In genomic region chr20:5504061-5504739, GRCh38 we compare ENCODE assay signal across 8 cellular contexts.
DNase-seq lines count a peak whose midpoint lies in the region; ATAC-seq and TF ChIP-seq lines count a peak whose summit lies in the region.

No MANE protein-coding gene starts in this region.

- H3K4me3 Mint-ChIP-seq in activated naive CD4-positive, alpha-beta T cell treated with anti-CD3 and anti-CD28 coated beads for 36 hours: peak overlapping the region; percentile 24
- H3K4me3 Mint-ChIP-seq in naive B cell (peak overlapping the region in 6 of 8 donors; percentile 45 to 85 (median 76)), Caco-2 (ENCODE audit: unreplicated experiment) (no peak overlapping the region)

- H3K9me3 Mint-ChIP-seq in activated naive CD4-positive, alpha-beta T cell treated with anti-CD3 and anti-CD28 coated beads for 36 hours: no peaks in the 10 kb centered on the region
- H3K9me3 Mint-ChIP-seq in naive B cell: no peaks in the 10 kb centered on the region
- no peaks in the 10 kb centered on the region for H3K9me3 Mint-ChIP-seq in Caco-2 (ENCODE audit: unreplicated experiment)

- no peaks in the 10 kb centered on the region for H3K27me3 ChIP-seq in Caco-2 (replicated peaks; ENCODE audit: control insufficient read depth, insufficient read depth, low read length)

- no peaks in the 10 kb centered on the region for H3K9me3 ChIP-seq in Caco-2

- TF ChIP-seq CTCF in Caco-2 (IDR thresholded peaks at IDR 0.05; ENCODE audit: insufficient read depth in 1 of 2, low read depth in 1 of 2, low read length in 1 of 2, severe bottlenecking in 1 of 2, unreplicated experiment in 1 of 2): no peak
- no peak for TF ChIP-seq CTCF in RWPE1 (conservative IDR thresholded peaks at IDR 0.05; ENCODE audit: low read depth)

- CTCF ChIA-PET in activated naive CD4-positive, alpha-beta T cell treated with anti-CD3 and anti-CD28 coated beads for 36 hours (lab: Charles Lee): interaction anchor here (1.0 kb wide), 1 partner anchor 24 kb away, joined by 5 read pairs; no protein-coding TSS in a partner anchor
- CTCF ChIA-PET in Caco-2 (lab: Charles Lee): no interaction called here
- CTCF ChIA-PET in RWPE1 (lab: Yijun Ruan, JAX): interaction anchor here (0.6 kb wide), 1 partner anchor 174 kb away, joined by 3 read pairs; no protein-coding TSS in a partner anchor

- intact Hi-C loops in activated naive CD4-positive, alpha-beta T cell treated with anti-CD3 and anti-CD28 coated beads for 36 hours (cut with micrococcal nuclease): no loop called here
- intact Hi-C loops in Caco-2 (cut with micrococcal nuclease; ENCODE audit: unreplicated experiment): no loop called here

- H3K27me3 Mint-ChIP-seq in activated naive CD4-positive, alpha-beta T cell treated with anti-CD3 and anti-CD28 coated beads for 36 hours (ENCODE audit: low read depth): peaks cover 12% of the 10 kb centered on the region
- H3K27me3 Mint-ChIP-seq in naive B cell (peaks cover 0 to 12% (median 5%) of the 10 kb centered on the region in 3 donors), Caco-2 (ENCODE audit: insufficient read depth, unreplicated experiment) (no peaks in the 10 kb centered on the region)

- BruUV-seq in Caco-2 (replicated peaks; lab: Mats Ljungman, UMichigan): no TSS peak

- H3K27ac ChIP-seq in RWPE1: no peak overlapping the region

- ATAC-seq in naive B cell (ENCODE audit: low read depth in 2 of 2) (no peak), HG03196 (IDR thresholded peaks at IDR 0.05; ENCODE audit: unreplicated experiment) (no peak)

- no peaks in the 10 kb centered on the region for H3K4me1 ChIP-seq in Caco-2

- POLR2A ChIA-PET in Caco-2 (lab: Charles Lee): no interaction called here
- POLR2A ChIA-PET in RWPE1 (lab: Yijun Ruan, JAX; ENCODE audit: low non-redundant PET): no interaction called here

- H3K36me3 Mint-ChIP-seq in activated naive CD4-positive, alpha-beta T cell treated with anti-CD3 and anti-CD28 coated beads for 36 hours (ENCODE audit: low read depth): no peaks in the 10 kb centered on the region
- no peaks in the 10 kb centered on the region for H3K36me3 Mint-ChIP-seq in naive B cell
- no peaks in the 10 kb centered on the region for H3K36me3 Mint-ChIP-seq in Caco-2 (ENCODE audit: insufficient read depth, unreplicated experiment)

- no peak for DNase-seq in activated naive CD4-positive, alpha-beta T cell treated with anti-CD3 and anti-CD28 coated beads for 36 hours
- no peak for DNase-seq in activated naive CD4-positive, alpha-beta T cell treated with anti-CD3 and anti-CD28 coated beads, Interleukin-2, amount 50 U/mL, for 16 hours
- DNase-seq in SHP77 (lab: John Stamatoyannopoulos, UW): peak; percentile 83 to 94
- DNase-seq in fibroblast of gingiva (ENCODE audit: low read depth): peak; percentile 28
- DNase-seq in naive B cell: no peak
- DNase-seq in Caco-2: no peak
- DNase-seq in RWPE1 (ENCODE audit: low spot score): no peak

- H3K36me3 ChIP-seq in Caco-2 (ENCODE audit: control insufficient read depth, insufficient read depth, low read length): no peaks in the 10 kb centered on the region

- H3K4me3 ChIP-seq in Caco-2 (ENCODE audit: low read depth, low read length): no peak overlapping the region

- peaks cover 3% of the 10 kb centered on the region for H3K4me1 Mint-ChIP-seq in activated naive CD4-positive, alpha-beta T cell treated with anti-CD3 and anti-CD28 coated beads for 36 hours (ENCODE audit: low read depth)
- H3K4me1 Mint-ChIP-seq in naive B cell (peaks cover 0 to 10% (median 8%) of the 10 kb centered on the region in 3 donors), Caco-2 (ENCODE audit: low read depth, unreplicated experiment) (no peaks in the 10 kb centered on the region)

- no peak overlapping the region for H3K27ac Mint-ChIP-seq in activated naive CD4-positive, alpha-beta T cell treated with anti-CD3 and anti-CD28 coated beads for 36 hours
- H3K27ac Mint-ChIP-seq in naive B cell: peak overlapping the region in 2 of 6 donors; percentile 26 to 51
- H3K27ac Mint-ChIP-seq in Caco-2 (ENCODE audit: unreplicated experiment): no peak overlapping the region

Comparison
In these comparisons a context has a peak if more than half of its experiments do, and no peak if none do; other contexts are left out.
1. DNase-seq: peak in SHP77 (2 of 2) and fibroblast of gingiva (single experiment); none in activated naive CD4-positive, alpha-beta T cell treated with anti-CD3 and anti-CD28 coated beads for 36 hours (single experiment), activated naive CD4-positive, alpha-beta T cell treated with anti-CD3 and anti-CD28 coated beads, Interleukin-2, amount 50 U/mL, for 16 hours (single experiment), naive B cell (single experiment), Caco-2 (0 of 2) and RWPE1 (single experiment).